ENCODE assay signal across 21 cellular contexts in genomic region chr9:91689006-91689405, GRCh38.
DNase-seq lines count a peak whose midpoint lies in the region; ATAC-seq and TF ChIP-seq lines count a peak whose summit lies in the region.
"Had no signal": no experiment of that assay in that cellular context is flagged by ENCODE, and none has a peak within 500 bp of the region (broad histone marks: within the 10 kb centered on the region; RNA-seq: fewer than 3 reads in every experiment).

No MANE protein-coding gene starts in this region.

- H3K27ac ChIP-seq in right atrium auricular region = no peak overlapping the region
- H3K27ac ChIP-seq: A549; BLaER1 treated with 17β-estradiol and CSF1 and Interleukin-3, amounts not matched to agents 10 nM and 100 nM had no signal

- H3K4me3 ChIP-seq in right atrium auricular region = no peak overlapping the region
- H3K4me3 ChIP-seq: A549; BLaER1 treated with 17β-estradiol and CSF1 and Interleukin-3, amounts not matched to agents 10 nM and 100 nM had no signal

- DNase-seq in right atrium auricular region (ENCODE audit: low spot score) (peak; percentile 43), Right ventricle myocardium superior (no peak), amniotic epithelial cell (ENCODE audit: low read depth) (peak; percentile 14), osteocyte (ENCODE audit: extremely low spot score, unreplicated experiment) (peak; percentile 81)
- no peak for DNase-seq in activated naive CD8-positive, alpha-beta T cell treated with anti-CD3 and anti-CD28 coated beads, Interleukin-2, amount 50 U/mL, for 24 hours
- DNase-seq: 8988T; ACHN; AML-193; BE2C; CD4-positive, alpha-beta T cell; CD8-positive, alpha-beta memory T cell; DMS 273 treated with DMSO at 0.1 percent for 48 hours; DMS79; GF-D8; GOT3; HCEC 1CT had no signal

- H3K9me3 ChIP-seq in right atrium auricular region = no peaks in the 10 kb centered on the region
- H3K9me3 ChIP-seq: A549; BE2C; BLaER1 treated with 17β-estradiol and CSF1 and Interleukin-3, amounts not matched to agents 10 nM and 100 nM had no signal

- H3K36me3 ChIP-seq in right atrium auricular region = no peaks in the 10 kb centered on the region
- H3K36me3 ChIP-seq: BE2C; BLaER1 treated with 17β-estradiol and CSF1 and Interleukin-3, amounts not matched to agents 10 nM and 100 nM had no signal

- intact Hi-C loops in Right ventricle myocardium superior (cut with DNase I) = loop anchor here (10.0 kb wide), 2 partner anchors 254 to 774 kb away; no protein-coding TSS in a partner anchor

- H3K4me1 Mint-ChIP-seq in osteocyte (ENCODE audit: unreplicated experiment) = no peaks in the 10 kb centered on the region
- peaks cover 4% of the 10 kb centered on the region for H3K4me1 Mint-ChIP-seq in activated naive CD8-positive, alpha-beta T cell treated with anti-CD3 and anti-CD28 coated beads, Interleukin-2, amount 50 U/mL, for 24 hours
- H3K4me1 Mint-ChIP-seq: CD14-positive monocyte had no signal

- no peak overlapping the region for H3K4me3 Mint-ChIP-seq in osteocyte (ENCODE audit: unreplicated experiment)
- no peak overlapping the region for H3K4me3 Mint-ChIP-seq in activated naive CD8-positive, alpha-beta T cell treated with anti-CD3 and anti-CD28 coated beads, Interleukin-2, amount 50 U/mL, for 24 hours
- H3K4me3 Mint-ChIP-seq: CD14-positive monocyte; CD4-positive, alpha-beta T cell; CD8-positive, alpha-beta memory T cell had no signal

- H3K4me1 ChIP-seq in right atrium auricular region = no peaks in the 10 kb centered on the region
- H3K4me1 ChIP-seq: A549; BE2C; BLaER1 treated with 17β-estradiol and CSF1 and Interleukin-3, amounts not matched to agents 10 nM and 100 nM had no signal

- no peak for TF ChIP-seq CTCF in right atrium auricular region (IDR thresholded peaks at IDR 0.05)
- no peak for TF ChIP-seq CTCF in osteocyte (IDR thresholded peaks at IDR 0.05)

- H3K27ac Mint-ChIP-seq in osteocyte (ENCODE audit: unreplicated experiment) = no peak overlapping the region
- no peak overlapping the region for H3K27ac Mint-ChIP-seq in activated naive CD8-positive, alpha-beta T cell treated with anti-CD3 and anti-CD28 coated beads, Interleukin-2, amount 50 U/mL, for 24 hours
- H3K27ac Mint-ChIP-seq: CD4-positive, alpha-beta T cell; CD8-positive, alpha-beta memory T cell had no signal

- no peaks in the 10 kb centered on the region for H3K27me3 ChIP-seq in right atrium auricular region
- H3K27me3 ChIP-seq: BE2C; BLaER1 treated with 17β-estradiol and CSF1 and Interleukin-3, amounts not matched to agents 10 nM and 100 nM had no signal

- no peaks in the 10 kb centered on the region for H3K36me3 Mint-ChIP-seq in osteocyte (ENCODE audit: unreplicated experiment)
- H3K36me3 Mint-ChIP-seq in activated naive CD8-positive, alpha-beta T cell treated with anti-CD3 and anti-CD28 coated beads, Interleukin-2, amount 50 U/mL, for 24 hours (ENCODE audit: low read depth) = no peaks in the 10 kb centered on the region
- H3K36me3 Mint-ChIP-seq: CD14-positive monocyte; CD8-positive, alpha-beta memory T cell had no signal

- no peaks in the 10 kb centered on the region for H3K27me3 Mint-ChIP-seq in osteocyte (ENCODE audit: unreplicated experiment)
- H3K27me3 Mint-ChIP-seq in activated naive CD8-positive, alpha-beta T cell treated with anti-CD3 and anti-CD28 coated beads, Interleukin-2, amount 50 U/mL, for 24 hours = peaks cover 5% of the 10 kb centered on the region

- H3K9me3 Mint-ChIP-seq in osteocyte (ENCODE audit: unreplicated experiment) = no peaks in the 10 kb centered on the region
- no peaks in the 10 kb centered on the region for H3K9me3 Mint-ChIP-seq in activated naive CD8-positive, alpha-beta T cell treated with anti-CD3 and anti-CD28 coated beads, Interleukin-2, amount 50 U/mL, for 24 hours
- H3K9me3 Mint-ChIP-seq: CD14-positive monocyte; CD4-positive, alpha-beta T cell; CD8-positive, alpha-beta memory T cell had no signal

- ATAC-seq in Right ventricle myocardium superior (ENCODE audit: poor library complexity) (no peak), GM18868 (IDR thresholded peaks at IDR 0.05; ENCODE audit: unreplicated experiment) (no peak), GM21447 (IDR thresholded peaks at IDR 0.05; ENCODE audit: unreplicated experiment) (no peak)
- ATAC-seq in activated naive CD8-positive, alpha-beta T cell treated with anti-CD3 and anti-CD28 coated beads, Interleukin-2, amount 50 U/mL, for 24 hours = no peak
- ATAC-seq: A549 had no signal

Comparison
In these comparisons a context has a peak if more than half of its experiments do, and no peak if none do; other contexts are left out.
1. DNase-seq: peak in right atrium auricular region (single experiment), amniotic epithelial cell (single experiment) and osteocyte (single experiment); none in Right ventricle myocardium superior (single experiment) and activated naive CD8-positive, alpha-beta T cell treated with anti-CD3 and anti-CD28 coated beads, Interleukin-2, amount 50 U/mL, for 24 hours (single experiment).